ENCODE assay signal across 9 cellular contexts in genomic region chr10:58299580-58299979, GRCh38. TPM values are rescaled to one million over a fixed set of nuclear protein-coding genes. Genes with fewer than 3 reads are reported as not detected.
DNase-seq lines count a peak whose midpoint lies in the region; ATAC-seq and TF ChIP-seq lines count a peak whose summit lies in the region.
"Had no signal": no experiment of that assay in that cellular context is flagged by ENCODE, and none has a peak within 500 bp of the region (broad histone marks: within the 10 kb centered on the region; RNA-seq: fewer than 3 reads in every experiment).

No MANE protein-coding gene starts in this region.

- BruUV-seq in Panc1 (replicated peaks; lab: Mats Ljungman, UMichigan): no TSS peak

- H3K4me1 Mint-ChIP-seq in osteocyte (ENCODE audit: unreplicated experiment): no peaks in the 10 kb centered on the region

- 0 out of 2 replicates have a peak, but pooled peaks cover 2% of the 10 kb centered on the region for H3K27me3 ChIP-seq in Panc1 (ENCODE audit: control insufficient read depth, insufficient read depth, low read length)
- H3K27me3 ChIP-seq in foreskin keratinocyte: peaks cover 8% of the 10 kb centered on the region
- H3K27me3 ChIP-seq in aorta (ENCODE audit: control insufficient read depth in 1 of 2, insufficient read depth in 2 of 2, low read length in 1 of 2): no peaks in the 10 kb centered on the region

- DNase-seq in Caki2 (ENCODE audit: low read depth) (peak; percentile 41), Panc1 (ENCODE audit: low read depth, low spot score) (peak; percentile 35), activated T-helper 1 cell treated with Interleukin-2 at 50 U/mL for 16 hours (ENCODE audit: low read depth) (peak; percentile 11), foreskin keratinocyte (peak in 1 of 2 donors; percentile 16), osteocyte (ENCODE audit: extremely low spot score, unreplicated experiment) (no peak), aorta (peak in 1 of 2 donors; percentile 55)

- no peaks in the 10 kb centered on the region for H3K9me3 ChIP-seq in Panc1 (ENCODE audit: control insufficient read depth, insufficient read depth, low read depth, low read length)
- H3K9me3 ChIP-seq in aorta (ENCODE audit: control insufficient read depth, low read length): no peaks in the 10 kb centered on the region

- intact Hi-C loops in Panc1 (cut with micrococcal nuclease; ENCODE audit: unreplicated experiment) (no loop called here), aorta (cut with DNase I) (no loop called here)

- no peaks in the 10 kb centered on the region for H3K4me1 ChIP-seq in Panc1 (ENCODE audit: control insufficient read depth, insufficient read depth, low read length)
- no peaks in the 10 kb centered on the region for H3K4me1 ChIP-seq in foreskin keratinocyte
- no peaks in the 10 kb centered on the region for H3K4me1 ChIP-seq in aorta (ENCODE audit: control insufficient read depth in 1 of 2, insufficient read depth in 2 of 2, low read length in 2 of 2)

- no peak overlapping the region for H3K27ac Mint-ChIP-seq in osteocyte (ENCODE audit: unreplicated experiment)
- H3K27ac Mint-ChIP-seq: activated naive CD4-positive, alpha-beta T cell treated with anti-CD3 and anti-CD28 coated beads, Interleukin-2, amount 50 U/mL, for 24 hours had no signal

- no peaks in the 10 kb centered on the region for H3K9me3 Mint-ChIP-seq in osteocyte (ENCODE audit: unreplicated experiment)
- H3K9me3 Mint-ChIP-seq: activated naive CD4-positive, alpha-beta T cell treated with anti-CD3 and anti-CD28 coated beads, Interleukin-2, amount 50 U/mL, for 24 hours had no signal

- TF ChIP-seq CTCF in Panc1 (IDR thresholded peaks at IDR 0.05) (peak; percentile 85), foreskin keratinocyte (conservative IDR thresholded peaks at IDR 0.05) (peak; percentile 80), osteocyte (IDR thresholded peaks at IDR 0.05) (peak; percentile 83)

- WGBS in aorta, 2 donors: 10 to 12% methylated on average over 4 of the region's 4 CpGs

- H3K27me3 Mint-ChIP-seq in osteocyte (ENCODE audit: unreplicated experiment): peaks cover 35% of the 10 kb centered on the region

- H3K36me3 Mint-ChIP-seq in osteocyte (ENCODE audit: unreplicated experiment): no peaks in the 10 kb centered on the region
- H3K36me3 Mint-ChIP-seq: activated naive CD4-positive, alpha-beta T cell treated with anti-CD3 and anti-CD28 coated beads, Interleukin-2, amount 50 U/mL, for 24 hours had no signal

- ATAC-seq in GM19351 (IDR thresholded peaks at IDR 0.05; ENCODE audit: unreplicated experiment) (peak; percentile 97), HG03442 (IDR thresholded peaks at IDR 0.05; ENCODE audit: unreplicated experiment) (peak; percentile 89), Panc1 (peak; percentile 95), foreskin keratinocyte (peak; percentile 87), aorta (ENCODE audit: low FRiP score) (peak; percentile 63)

- H3K4me3 ChIP-seq in Panc1 (ENCODE audit: low read depth in 2 of 2, low read length in 2 of 2): no peak overlapping the region
- H3K4me3 ChIP-seq in aorta (ENCODE audit: low read length in 2 of 2): no peak overlapping the region

- no peak overlapping the region for H3K4me3 Mint-ChIP-seq in osteocyte (ENCODE audit: unreplicated experiment)
- H3K4me3 Mint-ChIP-seq: activated naive CD4-positive, alpha-beta T cell treated with anti-CD3 and anti-CD28 coated beads, Interleukin-2, amount 50 U/mL, for 24 hours had no signal

- H3K36me3 ChIP-seq in Panc1 (ENCODE audit: control insufficient read depth, insufficient read depth, low read length) (no peaks in the 10 kb centered on the region), aorta (ENCODE audit: control insufficient read depth in 1 of 2, insufficient read depth in 2 of 2, low read length in 1 of 2) (no peaks in the 10 kb centered on the region)

- CTCF ChIA-PET in Panc1 (lab: Charles Lee): no interaction called here

- POLR2A ChIA-PET in Panc1 (lab: Charles Lee): no interaction called here

- in situ Hi-C loops in Caki2 (cut with HindIII; ENCODE audit: low pct_unique_long_range_greater_than_20kb, low sequenced_read_pairs): no loop called here
- in situ Hi-C loops in Panc1 (cut with HindIII; ENCODE audit: low pct_unique_long_range_greater_than_20kb, low sequenced_read_pairs): no loop called here

- H3K27ac ChIP-seq in Panc1 (ENCODE audit: low read length) (no peak overlapping the region), foreskin keratinocyte (no peak overlapping the region), aorta (ENCODE audit: low read depth in 1 of 2, low read length in 2 of 2) (no peak overlapping the region)

RNA-seq across cellular contexts. Expression of gene CISD1, which starts 30.6 kb away (rescaled TPM):
- 85.7 and 171 TPM in 2 replicates for total RNA-seq in Caki2 (2014; rRNA removed; shearing (Covaris generic); ENCODE audit: low replicate concordance)
- total RNA-seq in Panc1 (2021; ENCODE audit: unreplicated experiment) (64.1 TPM), foreskin keratinocyte (44.5 and 45.5 TPM in 2 replicates), osteocyte (29.9 and 30.5 TPM in 2 replicates), aorta (10 to 100 TPM; 28.8 to 30.7 TPM)
- polyA plus RNA-seq in Panc1 (2012; ENCODE audit: insufficient read length): 46.5 TPM
- polyA plus RNA-seq in foreskin keratinocyte (61.8 and 71.2 TPM in 2 replicates), aorta (10 to 100 TPM; 33.7 to 47.7 TPM)

RNA-seq across cellular contexts. Expression of gene IPMK, which starts 31.9 kb away (rescaled TPM):
- total RNA-seq in Caki2 (2014; rRNA removed; shearing (Covaris generic); ENCODE audit: low replicate concordance): 0.96 and 1.8 TPM in 2 replicates
- 9.3 TPM for total RNA-seq in Panc1 (2021; ENCODE audit: unreplicated experiment)
- 2.4 TPM for polyA plus RNA-seq in Panc1 (2012; ENCODE audit: insufficient read length)
- 4.5 and 4.6 TPM in 2 replicates for total RNA-seq in foreskin keratinocyte
- 0.81 and 0.87 TPM in 2 replicates for polyA plus RNA-seq in foreskin keratinocyte
- 5.3 and 5.9 TPM in 2 replicates for total RNA-seq in osteocyte
- total RNA-seq in aorta: 1 to 10 TPM; 4.5 to 8.1 TPM
- polyA plus RNA-seq in aorta: 1 to 10 TPM in 1 of 2 donors, under 1 TPM in 1; 0.87 to 2.9 TPM

RNA-seq across cellular contexts. Expression of gene UBE2D1, which starts 35.2 kb away (rescaled TPM):
- total RNA-seq in Caki2 (2014; rRNA removed; shearing (Covaris generic); ENCODE audit: low replicate concordance): 13.1 and 18.2 TPM in 2 replicates
- total RNA-seq in Panc1 (2021; ENCODE audit: unreplicated experiment) (21.0 TPM), foreskin keratinocyte (16.4 and 16.6 TPM in 2 replicates), osteocyte (16.4 and 18.3 TPM in 2 replicates), aorta (10 to 100 TPM; 15.6 to 17.8 TPM)
- 20.0 TPM for polyA plus RNA-seq in Panc1 (2012; ENCODE audit: insufficient read length)
- polyA plus RNA-seq in foreskin keratinocyte (16.3 and 19.1 TPM in 2 replicates), aorta (10 to 100 TPM; 10.6 to 10.9 TPM)
